Comparison of ENCODE assay signal across 15 cellular contexts in genomic region chr16:19861811-19862327, GRCh38. TPM values are rescaled to one million over a fixed set of nuclear protein-coding genes. Genes with fewer than 3 reads are reported as not detected.
DNase-seq lines count a peak whose midpoint lies in the region; ATAC-seq and TF ChIP-seq lines count a peak whose summit lies in the region.
"Had no signal": no experiment of that assay in that cellular context is flagged by ENCODE, and none has a peak within 500 bp of the region (broad histone marks: within the 10 kb centered on the region; RNA-seq: fewer than 3 reads in every experiment).

No MANE protein-coding gene starts in this region.

- no peak for TF ChIP-seq EP300 in SK-N-SH (IDR thresholded peaks at IDR 0.05; ENCODE audit: borderline replicate concordance in 1 of 2, low read depth in 1 of 2, low read length in 1 of 2)

- no peaks in the 10 kb centered on the region for H3F3A ChIP-seq in SK-N-SH (replicated peaks; ENCODE audit: insufficient read depth)

- peaks cover 57% of the 10 kb centered on the region for H3K36me3 Mint-ChIP-seq in endodermal cell (ENCODE audit: low read depth)

- H3K9ac ChIP-seq in HUES64 (ENCODE audit: low read depth, low read length): peak overlapping the region; percentile 82
- H3K9ac ChIP-seq in endodermal cell (ENCODE audit: extremely low read depth, low read length, poor library complexity, severe bottlenecking): peak overlapping the region; percentile 32
- no peak overlapping the region for H3K9ac ChIP-seq in SK-N-SH
- H3K9ac ChIP-seq: BLaER1 had no signal

- no peak for ATAC-seq in GM19324 (IDR thresholded peaks at IDR 0.05; ENCODE audit: low FRiP score, unreplicated experiment)
- ATAC-seq: esophagus mucosa, Panc1 had no signal

- no peaks in the 10 kb centered on the region for H3K27me3 Mint-ChIP-seq in endodermal cell (ENCODE audit: insufficient read depth)

- H3K9me3 Mint-ChIP-seq in endodermal cell: no peaks in the 10 kb centered on the region
- H3K9me3 Mint-ChIP-seq: central memory CD8-positive, alpha-beta T cell had no signal

- H3K36me3 ChIP-seq in HUES64 (ENCODE audit: insufficient read depth, low read length): peaks cover 48% of the 10 kb centered on the region
- peaks cover 36% of the 10 kb centered on the region for H3K36me3 ChIP-seq in endodermal cell (ENCODE audit: control insufficient read depth, insufficient read depth, low read length)
- H3K36me3 ChIP-seq in SK-N-SH (replicated peaks in 1 of 2; ENCODE audit: control insufficient read depth in 1 of 2, insufficient read depth in 2 of 2, low read length in 1 of 2): no peaks in the 10 kb centered on the region
- H3K36me3 ChIP-seq: BLaER1 had no signal

- H3K27ac ChIP-seq in HUES64 (ENCODE audit: low read depth, low read length): peak overlapping the region; percentile 99
- peak overlapping the region; percentile 89 for H3K27ac ChIP-seq in endodermal cell (ENCODE audit: low read depth, low read length)
- H3K27ac ChIP-seq in SK-N-SH (ENCODE audit: low read depth in 2 of 2, low read length in 1 of 2): no peak overlapping the region
- H3K27ac ChIP-seq: BLaER1 had no signal

- H2AFZ ChIP-seq in SK-N-SH (ENCODE audit: low read depth): no peak overlapping the region

- H3K9me2 ChIP-seq in SK-N-SH: no peaks in the 10 kb centered on the region

- peak overlapping the region; percentile 91 for H3K27ac Mint-ChIP-seq in endodermal cell

- CTCF ChIA-PET in SK-N-SH (lab: Yijun Ruan, JAX): interaction anchor here (1.2 kb wide), 1 partner anchor 461 kb away, joined by 3 read pairs; no protein-coding TSS in a partner anchor

- no peak for TF ChIP-seq CTCF in endodermal cell (conservative IDR thresholded peaks at IDR 0.05)
- no peak for TF ChIP-seq CTCF in retinal pigment epithelial cell (conservative IDR thresholded peaks at IDR 0.05; ENCODE audit: low read depth, low read length)
- TF ChIP-seq CTCF in SK-N-SH (IDR thresholded peaks at IDR 0.05): no peak

- H3K4me2 ChIP-seq in SK-N-SH: no peak overlapping the region
- H3K4me2 ChIP-seq: BLaER1 had no signal

- no peaks in the 10 kb centered on the region for H4K20me1 ChIP-seq in SK-N-SH (ENCODE audit: insufficient read depth)
- H4K20me1 ChIP-seq: BLaER1 had no signal

- H3K27me3 ChIP-seq in HUES64 (ENCODE audit: insufficient read depth, low read length) (no peaks in the 10 kb centered on the region), endodermal cell (ENCODE audit: control insufficient read depth, insufficient read depth, low read length, poor library complexity, severe bottlenecking) (no peaks in the 10 kb centered on the region), SK-N-SH (ENCODE audit: insufficient read depth) (no peaks in the 10 kb centered on the region)
- H3K27me3 ChIP-seq: BLaER1 had no signal

- POLR2A ChIA-PET in SK-N-SH (lab: Yijun Ruan, JAX): no interaction called here

- H3K4me1 ChIP-seq in HUES64 (ENCODE audit: insufficient read depth, low read length) (peaks cover 57% of the 10 kb centered on the region), endodermal cell (ENCODE audit: control insufficient read depth, insufficient read depth, low read length) (peaks cover 11% of the 10 kb centered on the region), SK-N-SH (ENCODE audit: control insufficient read depth in 1 of 2, insufficient read depth in 2 of 2, low read depth in 1 of 2, low read length in 1 of 2) (no peaks in the 10 kb centered on the region)

- H3K4me3 ChIP-seq in HUES64 (ENCODE audit: low read length) (peak overlapping the region; percentile 53), endodermal cell (ENCODE audit: low read length) (peak overlapping the region; percentile 30), retinal pigment epithelial cell (ENCODE audit: low read length) (peak overlapping the region; percentile 14), SK-N-SH (ENCODE audit: low read depth in 2 of 2, low read length in 1 of 2) (no peak overlapping the region)
- H3K4me3 ChIP-seq: BLaER1 had no signal

- H3K4me3 Mint-ChIP-seq in endodermal cell: peak overlapping the region; percentile 43
- H3K4me3 Mint-ChIP-seq: central memory CD8-positive, alpha-beta T cell had no signal

- DNase-seq in endodermal cell (peak; percentile 82), inferior parietal cortex (ENCODE audit: extremely low spot score) (peak; percentile 89), retinal pigment epithelial cell (ENCODE audit: low read depth) (no peak), NCI-H1694 (lab: John Stamatoyannopoulos, UW) (no peak), SK-N-SH (no peak), NAMALWA (ENCODE audit: low spot score) (no peak)
- DNase-seq: activated CD4-positive, alpha-beta T cell treated with anti-CD3 and anti-CD28 coated beads, Interleukin-2, amount 50 U/mL, for 4 hours; activated effector memory CD4-positive, alpha-beta T cell treated with anti-CD3 and anti-CD28 coated beads, Interleukin-2, amount 50 U/mL, for 16 hours had no signal

- TF ChIP-seq RAD21 in SK-N-SH (IDR thresholded peaks at IDR 0.05; ENCODE audit: low read length): no peak

- 8% methylated on average over 16 of the region's 16 CpGs for WGBS in HUES64
- WGBS in endodermal cell (ENCODE audit: insufficient coverage in 1 of 2, insufficient read length in 1 of 2), 2 experiments: 31 to 39% methylated on average over 11 to 16 of the region's 16 CpGs
- WGBS in SK-N-SH (ENCODE audit: low lambda C conversion rate): 97% methylated on average over 14 of the region's 16 CpGs

- H3K79me2 ChIP-seq in SK-N-SH (ENCODE audit: insufficient read depth): no peaks in the 10 kb centered on the region

- H3K4me1 Mint-ChIP-seq in endodermal cell: peaks cover 40% of the 10 kb centered on the region
- H3K4me1 Mint-ChIP-seq: central memory CD8-positive, alpha-beta T cell had no signal

- H3K9me3 ChIP-seq in HUES64 (ENCODE audit: insufficient read depth, low read depth, low read length) (no peaks in the 10 kb centered on the region), endodermal cell (ENCODE audit: control insufficient read depth, low read length) (no peaks in the 10 kb centered on the region), SK-N-SH (no peaks in the 10 kb centered on the region)
- H3K9me3 ChIP-seq: BLaER1 had no signal

TF ChIP-seq in SK-N-SH, 30 proteins besides CTCF, POLR2A, EP300 and RAD21 (continues in another document):
- TF ChIP-seq EZH2phosphoT487 (IDR thresholded peaks at IDR 0.05; ENCODE audit: borderline replicate concordance, low read depth) (no peak), SIN3A (IDR thresholded peaks at IDR 0.05; ENCODE audit: borderline replicate concordance, low read depth, low read length) (no peak), IRF3 (IDR thresholded peaks at IDR 0.05; ENCODE audit: low read depth, low read length) (no peak), FOSL2 (IDR thresholded peaks at IDR 0.05; ENCODE audit: borderline replicate concordance, low read depth) (no peak), JUND (IDR thresholded peaks at IDR 0.05) (no peak), MEF2A (IDR thresholded peaks at IDR 0.05; ENCODE audit: borderline replicate concordance, low read depth) (no peak), TCF12 (IDR thresholded peaks at IDR 0.05) (no peak), REST (IDR thresholded peaks at IDR 0.05; ENCODE audit: low read depth, low read length) (no peak), MAX (IDR thresholded peaks at IDR 0.05; ENCODE audit: low read depth) (no peak), ELF1 (IDR thresholded peaks at IDR 0.05) (no peak), NFIC (IDR thresholded peaks at IDR 0.05; ENCODE audit: borderline replicate concordance) (no peak), TAF1 (IDR thresholded peaks at IDR 0.05; ENCODE audit: borderline replicate concordance, low read depth, low read length) (no peak)

RNA-seq across cellular contexts. Expression of gene GPRC5B, which starts 22.8 kb away (rescaled TPM):
- 67.1 TPM for polyA plus RNA-seq in HUES64 (2013, experiment 1 of 2)
- polyA plus RNA-seq in HUES64 (2013, experiment 2 of 2): 63.2 TPM
- 10 to 100 TPM; 39.5 to 49.1 TPM for total RNA-seq in endodermal cell
- 50.7 TPM for polyA plus RNA-seq in endodermal cell (2013, experiment 1 of 2)
- 41.7 TPM for polyA plus RNA-seq in endodermal cell (2013, experiment 2 of 2)
- 1.1 TPM in 2 replicates for polyA plus RNA-seq in SK-N-SH (2012; rRNA removed)
- polyA plus RNA-seq in SK-N-SH (2012; cell fraction: cytosol; rRNA removed): 1.0 and 1.1 TPM in 2 replicates
- polyA plus RNA-seq in SK-N-SH (2012; cell fraction: nucleus; rRNA removed): 1.0 and 1.3 TPM in 2 replicates
- total RNA-seq: T-helper 2 cell treated with Interferon-gamma antibody and Interleukin-4, amounts not matched to agents 100 ng/mL and 5 ng/mL, for 36 hours had no signal

Comparison
In these comparisons a context has a peak if more than half of its experiments do, and no peak if none do; other contexts are left out.
1. H3K27ac ChIP-seq: peak in HUES64 (single experiment) and endodermal cell (single experiment); none in SK-N-SH (0 of 2).
2. H3K4me3 ChIP-seq: peak in HUES64 (single experiment), endodermal cell (single experiment) and retinal pigment epithelial cell (single experiment); none in SK-N-SH (0 of 2).
3. DNase-seq: peak in endodermal cell (single experiment) and inferior parietal cortex (single experiment); none in retinal pigment epithelial cell (single experiment), NCI-H1694 (single experiment), SK-N-SH (single experiment) and NAMALWA (single experiment).